Comparison of ENCODE assay signal across 1 cellular context in genomic region chr14:74940956-74941565, GRCh38.
TF ChIP-seq lines count a peak whose summit lies in the region.

No MANE protein-coding gene starts in this region.

TF ChIP-seq in liver, 16 proteins besides CTCF, POLR2A, EP300 and RAD21 (continued from another document):
- TF ChIP-seq, protein P1, sequence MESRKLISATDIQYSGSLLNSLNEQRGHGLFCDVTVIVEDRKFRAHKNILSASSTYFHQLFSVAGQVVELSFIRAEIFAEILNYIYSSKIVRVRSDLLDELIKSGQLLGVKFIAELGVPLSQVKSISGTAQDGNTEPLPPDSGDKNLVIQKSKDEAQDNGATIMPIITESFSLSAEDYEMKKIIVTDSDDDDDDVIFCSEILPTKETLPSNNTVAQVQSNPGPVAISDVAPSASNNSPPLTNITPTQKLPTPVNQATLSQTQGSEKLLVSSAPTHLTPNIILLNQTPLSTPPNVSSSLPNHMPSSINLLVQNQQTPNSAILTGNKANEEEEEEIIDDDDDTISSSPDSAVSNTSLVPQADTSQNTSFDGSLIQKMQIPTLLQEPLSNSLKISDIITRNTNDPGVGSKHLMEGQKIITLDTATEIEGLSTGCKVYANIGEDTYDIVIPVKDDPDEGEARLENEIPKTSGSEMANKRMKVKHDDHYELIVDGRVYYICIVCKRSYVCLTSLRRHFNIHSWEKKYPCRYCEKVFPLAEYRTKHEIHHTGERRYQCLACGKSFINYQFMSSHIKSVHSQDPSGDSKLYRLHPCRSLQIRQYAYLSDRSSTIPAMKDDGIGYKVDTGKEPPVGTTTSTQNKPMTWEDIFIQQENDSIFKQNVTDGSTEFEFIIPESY (IDR thresholded peaks at IDR 0.05) = no peak
- TF ChIP-seq, protein P2, sequence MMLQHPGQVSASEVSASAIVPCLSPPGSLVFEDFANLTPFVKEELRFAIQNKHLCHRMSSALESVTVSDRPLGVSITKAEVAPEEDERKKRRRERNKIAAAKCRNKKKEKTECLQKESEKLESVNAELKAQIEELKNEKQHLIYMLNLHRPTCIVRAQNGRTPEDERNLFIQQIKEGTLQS (IDR thresholded peaks at IDR 0.05) = no peak
- TF ChIP-seq JUND (IDR thresholded peaks at IDR 0.05) = no peak
- TF ChIP-seq HNF4G (IDR thresholded peaks at IDR 0.05) = no peak
- no peak for TF ChIP-seq HNF4A (conservative IDR thresholded peaks at IDR 0.05)
- no peak for TF ChIP-seq GABPA (IDR thresholded peaks at IDR 0.05 in 1 of 2, conservative IDR thresholded peaks at IDR 0.05 in 1 of 2)
- no peak for TF ChIP-seq SP1 (IDR thresholded peaks at IDR 0.05)
TF ChIP-seq in liver: peak in this region for 0.
